Comparison of ENCODE assay signal across 17 cellular contexts in the genomic region with DNA sequence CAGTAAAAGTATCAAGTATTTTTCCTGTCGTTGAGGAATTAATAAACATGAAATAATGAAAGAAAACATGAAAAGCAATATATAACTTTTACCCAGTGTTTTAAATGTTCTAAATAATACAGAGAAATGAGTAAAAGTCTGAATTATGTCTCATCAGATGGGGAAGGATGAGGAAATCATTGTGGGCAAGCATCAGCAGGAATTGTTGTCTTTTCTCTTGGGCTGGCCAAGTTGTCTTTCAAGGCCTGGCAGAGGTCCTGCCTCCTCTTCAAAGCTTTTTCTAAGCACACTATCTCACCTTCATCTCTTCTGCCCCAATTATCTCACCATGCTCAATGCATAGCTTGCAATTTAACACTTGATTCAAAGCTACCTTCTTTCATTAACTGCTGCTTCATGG. TPM values are rescaled to one million over a fixed set of nuclear protein-coding genes. Genes with fewer than 3 reads are reported as not detected.
A peak's percentile ranks its signal among the peaks of the same experiment; 100 is the strongest.
DNase-seq lines count a peak whose midpoint lies in the region; TF ChIP-seq lines count a peak whose summit lies in the region.
"Had no signal": no experiment of that assay in that cellular context is flagged by ENCODE, and none has a peak within 500 bp of the region (broad histone marks: within the 10 kb centered on the region; RNA-seq: fewer than 3 reads in every experiment).

No MANE protein-coding gene starts in this region.

- no peak overlapping the region for H3K27ac Mint-ChIP-seq in mesothelial cell of epicardium
- H3K27ac Mint-ChIP-seq: CD8-positive, alpha-beta T cell had no signal

- H3K4me1 Mint-ChIP-seq in mesothelial cell of epicardium, result peaks cover 2% of the 10 kb centered on the region

- peak; percentile 20 for DNase-seq in HT1080 (ENCODE audit: low read depth)
- DNase-seq in astrocyte of the spinal cord (ENCODE audit: low read depth, low spot score), result peak; percentile 43
- DNase-seq in fibroblast of gingiva (ENCODE audit: low read depth), result peak; percentile 6
- DNase-seq in stromal cell of bone marrow (ENCODE audit: low read depth), result peak; percentile 43
- DNase-seq in SHP77 treated with DMSO at 0.1 percent for 48 hours (lab: John Stamatoyannopoulos, UW), result no peak
- DNase-seq in mesothelial cell of epicardium (ENCODE audit: low spot score in 2 of 2, unreplicated experiment in 2 of 2), result no peak
- no peak for DNase-seq in NCI-H1436 treated with DMSO at 0.1 percent for 48 hours (lab: John Stamatoyannopoulos, UW)
- DNase-seq: CD8-positive, alpha-beta T cell; DMS79 treated with DMSO at 0.1 percent for 48 hours; GOT3; KG1; MG63; NCI-H1105; NCI-H187 treated with DMSO at 0.1 percent for 48 hours; NCI-H2171; NCI-H510A; NCI-H82 had no signal

- H3K4me3 ChIP-seq in astrocyte of the spinal cord (ENCODE audit: low read depth, low read length), result no peak overlapping the region
- H3K4me3 ChIP-seq: MG63 had no signal

- H3K36me3 Mint-ChIP-seq in mesothelial cell of epicardium, result peaks cover 1% of the 10 kb centered on the region
- H3K36me3 Mint-ChIP-seq: CD8-positive, alpha-beta T cell had no signal

- no peaks in the 10 kb centered on the region for H3K27me3 Mint-ChIP-seq in mesothelial cell of epicardium (ENCODE audit: low read depth)

- in situ Hi-C loops in astrocyte of the spinal cord (cut with HindIII; ENCODE audit: low sequenced_read_pairs), result no loop called here

- H3K9me3 Mint-ChIP-seq in mesothelial cell of epicardium, result no peaks in the 10 kb centered on the region
- H3K9me3 Mint-ChIP-seq: CD8-positive, alpha-beta T cell had no signal

- H3K4me3 Mint-ChIP-seq in mesothelial cell of epicardium, result no peak overlapping the region
- H3K4me3 Mint-ChIP-seq: CD8-positive, alpha-beta T cell had no signal

- TF ChIP-seq CTCF in astrocyte of the spinal cord (IDR thresholded peaks at IDR 0.05; ENCODE audit: low read depth, low read length) (no peak), mesothelial cell of epicardium (IDR thresholded peaks at IDR 0.05; ENCODE audit: unreplicated experiment) (no peak)

RNA-seq across cellular contexts. Expression of a gene that starts 41.9 kb away (rescaled TPM):
- total RNA-seq in HT1080 (2014; rRNA removed; shearing (Covaris generic)), result 54.3 and 62.7 TPM in 2 replicates
- 75.0 and 85.5 TPM in 2 replicates for polyA plus RNA-seq in HT1080 (2015; cell fraction: cytosol; rRNA removed)
- 31.8 and 37.8 TPM in 2 replicates for polyA plus RNA-seq in HT1080 (2015; cell fraction: nucleus; rRNA removed)
- 20.5 to 21.5 TPM (median 21.1 TPM) in 3 replicates for total RNA-seq in mesothelial cell of epicardium

Comparison
In these comparisons a context has a peak if more than half of its experiments do, and no peak if none do; other contexts are left out.
1. DNase-seq: peak in HT1080 (single experiment), astrocyte of the spinal cord (single experiment), fibroblast of gingiva (single experiment) and stromal cell of bone marrow (single experiment); none in SHP77 treated with DMSO at 0.1 percent for 48 hours (single experiment), mesothelial cell of epicardium (0 of 2) and NCI-H1436 treated with DMSO at 0.1 percent for 48 hours (single experiment).